Comparison of ENCODE assay signal across 18 cellular contexts in the genomic region with DNA sequence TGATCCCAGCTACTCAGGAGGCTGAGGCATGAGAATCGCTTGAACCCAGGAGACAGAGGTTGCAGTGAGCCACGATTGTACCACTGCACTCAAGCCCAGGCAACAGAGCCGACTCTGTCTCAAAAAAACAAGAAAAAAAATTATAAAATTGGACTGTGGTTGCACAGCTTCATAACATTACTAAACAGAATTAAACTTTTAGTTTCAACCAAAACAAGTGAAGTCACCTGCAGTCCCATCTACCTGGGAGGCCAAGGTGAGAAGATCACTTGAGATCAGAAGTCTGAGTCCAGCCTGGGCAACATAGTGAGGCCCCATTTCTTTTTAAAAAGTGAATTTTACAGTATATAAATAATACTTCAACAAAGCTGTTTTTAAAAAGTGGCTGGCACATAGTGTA. TPM values are rescaled to one million over a fixed set of nuclear protein-coding genes. Genes with fewer than 3 reads are reported as not detected.
DNase-seq lines count a peak whose midpoint lies in the region; ATAC-seq and TF ChIP-seq lines count a peak whose summit lies in the region.
"Had no signal": no experiment of that assay in that cellular context is flagged by ENCODE, and none has a peak within 500 bp of the region (broad histone marks: within the 10 kb centered on the region; RNA-seq: fewer than 3 reads in every experiment).

No MANE protein-coding gene starts in this region.

- intact Hi-C loops in activated CD4-positive, alpha-beta T cell treated with anti-CD3 and anti-CD28 coated beads, Interleukin-2, amount 10 ng/mL, durations not matched to agents 24 days and 14 days (cut with micrococcal nuclease): no loop called here
- intact Hi-C loops in activated T-helper 1 cell treated with anti-CD3 and anti-CD28 coated beads, Interleukin-12 subunit alpha, Interleukin-12 subunit beta, Interleukin-2, Interleukin-4 antibody, amounts not matched to agents 30 ng/mL and 10 ng/mL and 1 ng/mL, durations not matched to agents 14 hours and 24 hours and 36 hours (cut with micrococcal nuclease): loop anchor here (1.0 kb wide), 2 partner anchors 12 to 28 kb away; no protein-coding TSS in a partner anchor
- intact Hi-C loops in natural killer cell (cut with micrococcal nuclease): no loop called here

- no peaks in the 10 kb centered on the region for H3K9me3 ChIP-seq in CD4-positive, CD25-positive, alpha-beta regulatory T cell (ENCODE audit: control insufficient read depth in 2 of 2, low read length in 2 of 2)
- H3K9me3 ChIP-seq: MG63 had no signal

- peak overlapping the region; percentile 92 for H3K27ac Mint-ChIP-seq in activated CD4-positive, alpha-beta T cell treated with anti-CD3 and anti-CD28 coated beads, Interleukin-2, amount 10 ng/mL, durations not matched to agents 24 days and 14 days
- H3K27ac Mint-ChIP-seq in CD4-positive, CD25-positive, alpha-beta regulatory T cell: peak overlapping the region in 2 of 3 donors; percentile 50 to 85
- H3K27ac Mint-ChIP-seq in T-helper 2 cell treated with Interferon-gamma antibody and Interleukin-4, amounts not matched to agents 5 μg/mL and 100 μg/mL, for 36 hours: peak overlapping the region; percentile 91
- H3K27ac Mint-ChIP-seq in activated T-helper 1 cell treated with anti-CD3 and anti-CD28 coated beads, Interleukin-12 subunit alpha, Interleukin-12 subunit beta, Interleukin-2, Interleukin-4 antibody, amounts not matched to agents 30 ng/mL and 10 ng/mL and 1 ng/mL, durations not matched to agents 14 hours and 24 hours and 36 hours: peak overlapping the region; percentile 84
- no peak overlapping the region for H3K27ac Mint-ChIP-seq in natural killer cell
- H3K27ac Mint-ChIP-seq: B cell had no signal

- H3K4me1 Mint-ChIP-seq in activated CD4-positive, alpha-beta T cell treated with anti-CD3 and anti-CD28 coated beads, Interleukin-2, amount 10 ng/mL, durations not matched to agents 24 days and 14 days: peaks cover 69% of the 10 kb centered on the region
- peaks cover 13 to 65% (median 33%) of the 10 kb centered on the region in 4 donors for H3K4me1 Mint-ChIP-seq in CD4-positive, CD25-positive, alpha-beta regulatory T cell
- H3K4me1 Mint-ChIP-seq in T-helper 2 cell treated with Interferon-gamma antibody and Interleukin-4, amounts not matched to agents 5 μg/mL and 100 μg/mL, for 36 hours (ENCODE audit: low read depth): peaks cover 66% of the 10 kb centered on the region
- H3K4me1 Mint-ChIP-seq in activated T-helper 1 cell treated with anti-CD3 and anti-CD28 coated beads, Interleukin-12 subunit alpha, Interleukin-12 subunit beta, Interleukin-2, Interleukin-4 antibody, amounts not matched to agents 30 ng/mL and 10 ng/mL and 1 ng/mL, durations not matched to agents 14 hours and 24 hours and 36 hours (ENCODE audit: low read depth): peaks cover 71% of the 10 kb centered on the region
- no peaks in the 10 kb centered on the region for H3K4me1 Mint-ChIP-seq in natural killer cell

- DNase-seq in activated CD4-positive, alpha-beta T cell treated with anti-CD3 and anti-CD28 coated beads, Interleukin-2, amount 10 ng/mL, durations not matched to agents 24 days and 14 days: no peak
- no peak for DNase-seq in activated CD4-positive, alpha-beta T cell treated with anti-CD3 and anti-CD28 coated beads for 1 hour
- DNase-seq in CD4-positive, CD25-positive, alpha-beta regulatory T cell: no peak
- no peak for DNase-seq in T-helper 2 cell treated with Interferon-gamma antibody and Interleukin-4, amounts not matched to agents 5 μg/mL and 100 μg/mL, for 36 hours (ENCODE audit: low spot score)
- no peak for DNase-seq in activated T-helper 1 cell treated with anti-CD3 and anti-CD28 coated beads, Interleukin-12 subunit alpha, Interleukin-12 subunit beta, Interleukin-2, Interleukin-4 antibody, amounts not matched to agents 30 ng/mL and 10 ng/mL and 1 ng/mL, durations not matched to agents 14 hours and 24 hours and 36 hours (ENCODE audit: low spot score)
- DNase-seq in natural killer cell (no peak), DMS114 treated with DMSO at 0.1 percent for 48 hours (lab: John Stamatoyannopoulos, UW; ENCODE audit: unreplicated experiment) (no peak), glomerular visceral epithelial cell (ENCODE audit: extremely low spot score) (no peak)
- DNase-seq: Kasumi-1, MG63, NCI-H1048, NCI-H1436, NCI-H1930, NCI-H345, NCI-H526 had no signal

- H3K36me3 Mint-ChIP-seq in activated CD4-positive, alpha-beta T cell treated with anti-CD3 and anti-CD28 coated beads, Interleukin-2, amount 10 ng/mL, durations not matched to agents 24 days and 14 days (ENCODE audit: low read depth): peaks cover 75% of the 10 kb centered on the region
- no peaks in the 10 kb centered on the region for H3K36me3 Mint-ChIP-seq in CD4-positive, CD25-positive, alpha-beta regulatory T cell
- H3K36me3 Mint-ChIP-seq in T-helper 2 cell treated with Interferon-gamma antibody and Interleukin-4, amounts not matched to agents 5 μg/mL and 100 μg/mL, for 36 hours (ENCODE audit: low read depth): peaks cover 38% of the 10 kb centered on the region
- H3K36me3 Mint-ChIP-seq in activated T-helper 1 cell treated with anti-CD3 and anti-CD28 coated beads, Interleukin-12 subunit alpha, Interleukin-12 subunit beta, Interleukin-2, Interleukin-4 antibody, amounts not matched to agents 30 ng/mL and 10 ng/mL and 1 ng/mL, durations not matched to agents 14 hours and 24 hours and 36 hours (ENCODE audit: low read depth): peaks cover 55% of the 10 kb centered on the region
- no peaks in the 10 kb centered on the region for H3K36me3 Mint-ChIP-seq in natural killer cell

- no peaks in the 10 kb centered on the region for H3K36me3 ChIP-seq in CD4-positive, CD25-positive, alpha-beta regulatory T cell (ENCODE audit: control insufficient read depth, insufficient read depth, low read length)
- H3K36me3 ChIP-seq: MG63 had no signal

- no peak for TF ChIP-seq CTCF in natural killer cell (IDR thresholded peaks at IDR 0.05)

- H3K4me3 ChIP-seq in CD4-positive, CD25-positive, alpha-beta regulatory T cell (ENCODE audit: low read depth, low read length): no peak overlapping the region
- H3K4me3 ChIP-seq: MG63 had no signal

- H3K27me3 ChIP-seq in CD4-positive, CD25-positive, alpha-beta regulatory T cell (ENCODE audit: control insufficient read depth, insufficient read depth, low read length): no peaks in the 10 kb centered on the region
- H3K27me3 ChIP-seq: MG63 had no signal

- H3K4me1 ChIP-seq in CD4-positive, CD25-positive, alpha-beta regulatory T cell (ENCODE audit: control insufficient read depth, insufficient read depth, low read length, poor library complexity, severe bottlenecking): peaks cover 44% of the 10 kb centered on the region

- no peak overlapping the region for H3K4me3 Mint-ChIP-seq in activated CD4-positive, alpha-beta T cell treated with anti-CD3 and anti-CD28 coated beads, Interleukin-2, amount 10 ng/mL, durations not matched to agents 24 days and 14 days
- H3K4me3 Mint-ChIP-seq in CD4-positive, CD25-positive, alpha-beta regulatory T cell: peak overlapping the region in 2 of 4 donors; percentile 6 to 10
- H3K4me3 Mint-ChIP-seq in T-helper 2 cell treated with Interferon-gamma antibody and Interleukin-4, amounts not matched to agents 5 μg/mL and 100 μg/mL, for 36 hours: peak overlapping the region; percentile 50
- H3K4me3 Mint-ChIP-seq in activated T-helper 1 cell treated with anti-CD3 and anti-CD28 coated beads, Interleukin-12 subunit alpha, Interleukin-12 subunit beta, Interleukin-2, Interleukin-4 antibody, amounts not matched to agents 30 ng/mL and 10 ng/mL and 1 ng/mL, durations not matched to agents 14 hours and 24 hours and 36 hours: no peak overlapping the region
- no peak overlapping the region for H3K4me3 Mint-ChIP-seq in natural killer cell
- H3K4me3 Mint-ChIP-seq: B cell had no signal

- H3K9me3 Mint-ChIP-seq in activated CD4-positive, alpha-beta T cell treated with anti-CD3 and anti-CD28 coated beads, Interleukin-2, amount 10 ng/mL, durations not matched to agents 24 days and 14 days: peaks cover 5% of the 10 kb centered on the region
- H3K9me3 Mint-ChIP-seq in CD4-positive, CD25-positive, alpha-beta regulatory T cell: peaks cover 0 to 2% (median 0%) of the 10 kb centered on the region in 7 donors
- peaks cover 6% of the 10 kb centered on the region for H3K9me3 Mint-ChIP-seq in T-helper 2 cell treated with Interferon-gamma antibody and Interleukin-4, amounts not matched to agents 5 μg/mL and 100 μg/mL, for 36 hours
- peaks cover 3% of the 10 kb centered on the region for H3K9me3 Mint-ChIP-seq in activated T-helper 1 cell treated with anti-CD3 and anti-CD28 coated beads, Interleukin-12 subunit alpha, Interleukin-12 subunit beta, Interleukin-2, Interleukin-4 antibody, amounts not matched to agents 30 ng/mL and 10 ng/mL and 1 ng/mL, durations not matched to agents 14 hours and 24 hours and 36 hours
- no peaks in the 10 kb centered on the region for H3K9me3 Mint-ChIP-seq in natural killer cell

- H3K27me3 Mint-ChIP-seq in activated CD4-positive, alpha-beta T cell treated with anti-CD3 and anti-CD28 coated beads, Interleukin-2, amount 10 ng/mL, durations not matched to agents 24 days and 14 days: no peaks in the 10 kb centered on the region
- no peaks in the 10 kb centered on the region for H3K27me3 Mint-ChIP-seq in CD4-positive, CD25-positive, alpha-beta regulatory T cell
- H3K27me3 Mint-ChIP-seq in T-helper 2 cell treated with Interferon-gamma antibody and Interleukin-4, amounts not matched to agents 5 μg/mL and 100 μg/mL, for 36 hours (ENCODE audit: low read depth): no peaks in the 10 kb centered on the region
- no peaks in the 10 kb centered on the region for H3K27me3 Mint-ChIP-seq in activated T-helper 1 cell treated with anti-CD3 and anti-CD28 coated beads, Interleukin-12 subunit alpha, Interleukin-12 subunit beta, Interleukin-2, Interleukin-4 antibody, amounts not matched to agents 30 ng/mL and 10 ng/mL and 1 ng/mL, durations not matched to agents 14 hours and 24 hours and 36 hours (ENCODE audit: insufficient read depth)
- no peaks in the 10 kb centered on the region for H3K27me3 Mint-ChIP-seq in natural killer cell (ENCODE audit: low read depth in 2 of 2)
- H3K27me3 Mint-ChIP-seq: B cell had no signal

- H3K27ac ChIP-seq in CD4-positive, CD25-positive, alpha-beta regulatory T cell (ENCODE audit: insufficient read depth, low read length, poor library complexity, severe bottlenecking): peak overlapping the region; percentile 36

- ATAC-seq in CD4-positive, CD25-positive, alpha-beta regulatory T cell (ENCODE audit: low read depth in 2 of 2): no peak
- no peak for ATAC-seq in natural killer cell

RNA-seq across cellular contexts. Expression of gene CD5, which starts 47.8 kb away (rescaled TPM):
- total RNA-seq in activated CD4-positive, alpha-beta T cell treated with anti-CD3 and anti-CD28 coated beads, Interleukin-2, amount 10 ng/mL, durations not matched to agents 24 days and 14 days: 368 and 385 TPM in 2 replicates
- 390 TPM for total RNA-seq in CD4-positive, CD25-positive, alpha-beta regulatory T cell
- polyA plus RNA-seq in CD4-positive, CD25-positive, alpha-beta regulatory T cell: 100 to 1,000 TPM; 150 to 253 (median 213) TPM
- total RNA-seq in activated T-helper 1 cell treated with anti-CD3 and anti-CD28 coated beads, Interleukin-12 subunit alpha, Interleukin-12 subunit beta, Interleukin-2, Interleukin-4 antibody, amounts not matched to agents 30 ng/mL and 10 ng/mL and 1 ng/mL, durations not matched to agents 14 hours and 24 hours and 36 hours: 336 and 339 TPM in 2 replicates
- 10 to 100 TPM in 1 of 3 donors, 1 to 10 TPM in 2; 1.2 to 17.7 (median 7.9) TPM for total RNA-seq in natural killer cell
- total RNA-seq: A172, H1 had no signal
- polyA plus RNA-seq: H1 had no signal

Comparison
In these comparisons a context has a peak if more than half of its experiments do, and no peak if none do; other contexts are left out.
1. H3K27ac Mint-ChIP-seq: peak in activated CD4-positive, alpha-beta T cell treated with anti-CD3 and anti-CD28 coated beads, Interleukin-2, amount 10 ng/mL, durations not matched to agents 24 days and 14 days (single experiment), CD4-positive, CD25-positive, alpha-beta regulatory T cell (2 of 3), T-helper 2 cell treated with Interferon-gamma antibody and Interleukin-4, amounts not matched to agents 5 μg/mL and 100 μg/mL, for 36 hours (single experiment) and activated T-helper 1 cell treated with anti-CD3 and anti-CD28 coated beads, Interleukin-12 subunit alpha, Interleukin-12 subunit beta, Interleukin-2, Interleukin-4 antibody, amounts not matched to agents 30 ng/mL and 10 ng/mL and 1 ng/mL, durations not matched to agents 14 hours and 24 hours and 36 hours (single experiment); none in natural killer cell (0 of 2).
2. RNA of gene CD5, which starts 47.8 kb away (total RNA-seq): 390 TPM in CD4-positive, CD25-positive, alpha-beta regulatory T cell (single experiment), 368 to 385 TPM in activated CD4-positive, alpha-beta T cell treated with anti-CD3 and anti-CD28 coated beads, Interleukin-2, amount 10 ng/mL, durations not matched to agents 24 days and 14 days and 336 to 339 TPM in activated T-helper 1 cell treated with anti-CD3 and anti-CD28 coated beads, Interleukin-12 subunit alpha, Interleukin-12 subunit beta, Interleukin-2, Interleukin-4 antibody, amounts not matched to agents 30 ng/mL and 10 ng/mL and 1 ng/mL, durations not matched to agents 14 hours and 24 hours and 36 hours; 1.2 to 17.7 TPM in natural killer cell; every median in the first group is over 10 times any median in the second.